Comparison of ENCODE assay signal across 21 cellular contexts in genomic region chr18:62209046-62209445, GRCh38. TPM values are rescaled to one million over a fixed set of nuclear protein-coding genes. Genes with fewer than 3 reads are reported as not detected.
A peak's percentile ranks its signal among the peaks of the same experiment; 100 is the strongest.
DNase-seq lines count a peak whose midpoint lies in the region; ATAC-seq, FAIRE-seq and TF ChIP-seq lines count a peak whose summit lies in the region.
"Had no signal": no experiment of that assay in that cellular context is flagged by ENCODE, and none has a peak within 500 bp of the region (broad histone marks: within the 10 kb centered on the region; RNA-seq: fewer than 3 reads in every experiment).

No MANE protein-coding gene starts in this region.

- FAIRE-seq in bronchial epithelial cell (lab: Jason Lieb, UNC) = peak; percentile 47
- no peak for FAIRE-seq in H54 (lab: Jason Lieb, UNC)
- FAIRE-seq: A549, H1, HepG2 had no signal

- H3K27me3 Mint-ChIP-seq in stimulated activated naive B cell treated with anti-CD40 and anti-IgM and Interleukin-4, amounts not matched to agents 10 μg/mL and 1 μg/mL and 100 μg/mL, for 72 hours = no peaks in the 10 kb centered on the region
- no peaks in the 10 kb centered on the region for H3K27me3 Mint-ChIP-seq in T-helper 17 cell

- no peak for ATAC-seq in stimulated activated naive B cell treated with anti-CD40 and anti-IgM and Interleukin-4, amounts not matched to agents 10 μg/mL and 1 μg/mL and 100 μg/mL, for 72 hours (replicated peaks)
- no peak for ATAC-seq in T-helper 17 cell
- ATAC-seq: A549, HepG2 had no signal

- peaks cover 0 to 2% of the 10 kb centered on the region in 2 donors for H3K9me3 Mint-ChIP-seq in stimulated activated naive B cell treated with anti-CD40 and anti-IgM and Interleukin-4, amounts not matched to agents 10 μg/mL and 1 μg/mL and 100 μg/mL, for 72 hours

- H3K4me3 Mint-ChIP-seq in stimulated activated naive B cell treated with anti-CD40 and anti-IgM and Interleukin-4, amounts not matched to agents 10 μg/mL and 1 μg/mL and 100 μg/mL, for 72 hours = no peak overlapping the region
- H3K4me3 Mint-ChIP-seq in T-helper 17 cell = no peak overlapping the region

- no peaks in the 10 kb centered on the region for H3K27me3 ChIP-seq in bronchial epithelial cell (ENCODE audit: control insufficient read depth, insufficient read depth, low read length)
- H3K27me3 ChIP-seq: BLaER1 treated with 17β-estradiol and CSF1 and Interleukin-3, amounts not matched to agents 10 nM and 100 nM; SJCRH30 had no signal

- no peaks in the 10 kb centered on the region for H3K9me3 ChIP-seq in T-helper 17 cell (ENCODE audit: control insufficient read depth, low read length, poor library complexity, severe bottlenecking)
- H3K9me3 ChIP-seq: SJCRH30 had no signal

- H3K4me3 ChIP-seq in bronchial epithelial cell (ENCODE audit: low read depth, low read length) = no peak overlapping the region
- H3K4me3 ChIP-seq in fibroblast of the aortic adventitia (ENCODE audit: low read depth, low read length) = no peak overlapping the region
- H3K4me3 ChIP-seq: A549; BLaER1 treated with 17β-estradiol and CSF1 and Interleukin-3, amounts not matched to agents 10 nM and 100 nM; SJCRH30 had no signal

- peak; percentile 66 for DNase-seq in CD1c-positive myeloid dendritic cell (ENCODE audit: extremely low spot score)
- peak; percentile 54 for DNase-seq in NOMO-1 treated with DMSO at 0.1 percent for 48 hours (lab: John Stamatoyannopoulos, UW; ENCODE audit: unreplicated experiment)
- DNase-seq in bronchial epithelial cell (ENCODE audit: low read depth) = no peak
- peak; percentile 20 for DNase-seq in fibroblast of the aortic adventitia (ENCODE audit: low read depth)
- DNase-seq in stimulated activated naive B cell treated with anti-CD40 and anti-IgM and Interleukin-4, amounts not matched to agents 10 μg/mL and 1 μg/mL and 100 μg/mL, for 72 hours = no peak
- DNase-seq in NCI-H2196 treated with DMSO at 0.1 percent for 48 hours (lab: John Stamatoyannopoulos, UW; ENCODE audit: unreplicated experiment) = no peak
- DNase-seq in H54 (ENCODE audit: insufficient read length, low spot score) = no peak
- DNase-seq in T-helper 17 cell = no peak
- DNase-seq: DMS79 treated with DMSO at 0.1 percent for 48 hours; KBM-7; NCI-H1092; NCI-H1436 treated with DMSO at 0.1 percent for 48 hours; NCI-H2029 treated with DMSO at 0.1 percent for 48 hours; NCI-H2171 treated with DMSO at 0.1 percent for 48 hours; NCI-H748 treated with DMSO at 0.1 percent for 48 hours; NK-92 treated with Interleukin-12 subunit alpha and Interleukin-12 subunit beta, amount 100 ng/mL, for 24 hours; SJCRH30 had no signal

- H3K36me3 Mint-ChIP-seq in stimulated activated naive B cell treated with anti-CD40 and anti-IgM and Interleukin-4, amounts not matched to agents 10 μg/mL and 1 μg/mL and 100 μg/mL, for 72 hours = peaks cover 12 to 32% of the 10 kb centered on the region in 2 donors
- H3K36me3 Mint-ChIP-seq in T-helper 17 cell (ENCODE audit: low read depth) = peaks cover 2% of the 10 kb centered on the region

- peaks cover 13 to 40% of the 10 kb centered on the region in 2 donors for H3K4me1 Mint-ChIP-seq in stimulated activated naive B cell treated with anti-CD40 and anti-IgM and Interleukin-4, amounts not matched to agents 10 μg/mL and 1 μg/mL and 100 μg/mL, for 72 hours
- H3K4me1 Mint-ChIP-seq in T-helper 17 cell = peaks cover 33% of the 10 kb centered on the region

- TF ChIP-seq CTCF in bronchial epithelial cell (IDR thresholded peaks at IDR 0.05; ENCODE audit: insufficient read depth, low read length, severe bottlenecking) = no peak
- no peak for TF ChIP-seq CTCF in fibroblast of the aortic adventitia (IDR thresholded peaks at IDR 0.05; ENCODE audit: insufficient read depth, low read length)

- no peak overlapping the region for H3K27ac Mint-ChIP-seq in stimulated activated naive B cell treated with anti-CD40 and anti-IgM and Interleukin-4, amounts not matched to agents 10 μg/mL and 1 μg/mL and 100 μg/mL, for 72 hours
- H3K27ac Mint-ChIP-seq in T-helper 17 cell = no peak overlapping the region

- no peak for TF ChIP-seq POLR2A in H54 (IDR thresholded peaks at IDR 0.05; ENCODE audit: low read depth, low read length)

- peaks cover 6% of the 10 kb centered on the region for H3K36me3 ChIP-seq in bronchial epithelial cell (ENCODE audit: control insufficient read depth, insufficient read depth, low read length)
- H3K36me3 ChIP-seq: SJCRH30 had no signal

RNA-seq across cellular contexts. Expression of gene RELCH, which starts 22.0 kb away (rescaled TPM):
- total RNA-seq in bronchial epithelial cell (29.5 and 50.6 TPM in 2 replicates), fibroblast of the aortic adventitia (ENCODE audit: low replicate concordance) (44.0 and 52.0 TPM in 2 replicates), T-helper 17 cell (10 to 100 TPM; 49.0 to 52.5 TPM)

RNA-seq across cellular contexts. Expression of gene PIGN, which starts 22.2 kb away (rescaled TPM):
- total RNA-seq in bronchial epithelial cell (42.1 and 64.1 TPM in 2 replicates), fibroblast of the aortic adventitia (ENCODE audit: low replicate concordance) (32.7 and 44.8 TPM in 2 replicates), T-helper 17 cell (10 to 100 TPM; 17.9 to 18.1 TPM)

Comparison
In these comparisons a context has a peak if more than half of its experiments do, and no peak if none do; other contexts are left out.
1. DNase-seq: peak in CD1c-positive myeloid dendritic cell (single experiment), NOMO-1 treated with DMSO at 0.1 percent for 48 hours (single experiment) and fibroblast of the aortic adventitia (single experiment); none in bronchial epithelial cell (single experiment), stimulated activated naive B cell treated with anti-CD40 and anti-IgM and Interleukin-4, amounts not matched to agents 10 μg/mL and 1 μg/mL and 100 μg/mL, for 72 hours (single experiment), NCI-H2196 treated with DMSO at 0.1 percent for 48 hours (single experiment), H54 (single experiment) and T-helper 17 cell (0 of 3).